In genomic region chr4:15655223-15656037, GRCh38 we compare ENCODE assay signal across 8 cellular contexts. TPM values are rescaled to one million over a fixed set of nuclear protein-coding genes. Genes with fewer than 3 reads are reported as not detected.
A peak's percentile ranks its signal among the peaks of the same experiment; 100 is the strongest.
DNase-seq lines count a peak whose midpoint lies in the region; ATAC-seq and TF ChIP-seq lines count a peak whose summit lies in the region.

A gene with protein sequence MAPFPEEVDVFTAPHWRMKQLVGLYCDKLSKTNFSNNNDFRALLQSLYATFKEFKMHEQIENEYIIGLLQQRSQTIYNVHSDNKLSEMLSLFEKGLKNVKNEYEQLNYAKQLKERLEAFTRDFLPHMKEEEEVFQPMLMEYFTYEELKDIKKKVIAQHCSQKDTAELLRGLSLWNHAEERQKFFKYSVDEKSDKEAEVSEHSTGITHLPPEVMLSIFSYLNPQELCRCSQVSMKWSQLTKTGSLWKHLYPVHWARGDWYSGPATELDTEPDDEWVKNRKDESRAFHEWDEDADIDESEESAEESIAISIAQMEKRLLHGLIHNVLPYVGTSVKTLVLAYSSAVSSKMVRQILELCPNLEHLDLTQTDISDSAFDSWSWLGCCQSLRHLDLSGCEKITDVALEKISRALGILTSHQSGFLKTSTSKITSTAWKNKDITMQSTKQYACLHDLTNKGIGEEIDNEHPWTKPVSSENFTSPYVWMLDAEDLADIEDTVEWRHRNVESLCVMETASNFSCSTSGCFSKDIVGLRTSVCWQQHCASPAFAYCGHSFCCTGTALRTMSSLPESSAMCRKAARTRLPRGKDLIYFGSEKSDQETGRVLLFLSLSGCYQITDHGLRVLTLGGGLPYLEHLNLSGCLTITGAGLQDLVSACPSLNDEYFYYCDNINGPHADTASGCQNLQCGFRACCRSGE (minus strand): TSS chr4:15655357. CDS start chr4:15655287, 70 bp downstream.

- ATAC-seq in GM19452 (IDR thresholded peaks at IDR 0.05; ENCODE audit: unreplicated experiment): peak; percentile 67
- ATAC-seq in HG03575 (IDR thresholded peaks at IDR 0.05; ENCODE audit: extremely low read depth, insufficient number of reproducible peaks, low FRiP score, unreplicated experiment): peak; percentile 28
- ATAC-seq in activated CD8-positive, alpha-beta memory T cell treated with anti-CD3 and anti-CD28 coated beads, Interleukin-2, amount 10 ng/mL, durations not matched to agents 7 days and 5 days: peak; percentile 83

- POLR2A ChIA-PET in CD8-positive, alpha-beta memory T cell (lab: Charles Lee): interaction anchor here (1.2 to 2.6 kb wide), 3 partner anchors 26 to 654 kb away, joined by 5 to 14 read pairs (median 8); partner anchors contain the start of genes CPEB2 and FAM200B

- peaks cover 44% of the 10 kb centered on the region for H3K4me1 ChIP-seq in CD8-positive, alpha-beta memory T cell (ENCODE audit: insufficient read depth, low read length)
- peaks cover 13% of the 10 kb centered on the region for H3K4me1 ChIP-seq in endodermal cell (ENCODE audit: control insufficient read depth, insufficient read depth, low read length)

- TF ChIP-seq CTCF in endodermal cell (conservative IDR thresholded peaks at IDR 0.05) (no peak), mesothelial cell of epicardium (IDR thresholded peaks at IDR 0.05; ENCODE audit: unreplicated experiment) (no peak)

- peak; percentile 77 to 88 (median 86) for DNase-seq in CD8-positive, alpha-beta memory T cell
- DNase-seq in NK-92 treated with Interleukin-12 subunit alpha and Interleukin-12 subunit beta, amount 100 ng/mL, for 24 hours (lab: John Stamatoyannopoulos, UW): peak; percentile 73
- peak; percentile 84 for DNase-seq in activated CD8-positive, alpha-beta memory T cell treated with anti-CD3 and anti-CD28 coated beads, Interleukin-2, amount 10 ng/mL, durations not matched to agents 7 days and 5 days
- DNase-seq in endodermal cell (peak; percentile 89), mesothelial cell of epicardium (ENCODE audit: low spot score in 2 of 2, unreplicated experiment in 2 of 2) (peak; percentile 79 to 89)
- DNase-seq in stimulated activated CD8-positive, alpha-beta memory T cell treated with anti-CD3 and anti-CD28 coated beads, Interleukin-15, amount 100 ng/mL, for 48 hours (ENCODE audit: low read depth in 2 of 2): peak; percentile 79 to 83

- peaks cover 42 to 46% (median 44%) of the 10 kb centered on the region in 3 donors for H3K4me1 Mint-ChIP-seq in CD8-positive, alpha-beta memory T cell
- peaks cover 44% of the 10 kb centered on the region for H3K4me1 Mint-ChIP-seq in activated CD8-positive, alpha-beta memory T cell treated with anti-CD3 and anti-CD28 coated beads, Interleukin-2, amount 10 ng/mL, durations not matched to agents 7 days and 5 days
- peaks cover 50% of the 10 kb centered on the region for H3K4me1 Mint-ChIP-seq in endodermal cell
- peaks cover 52% of the 10 kb centered on the region for H3K4me1 Mint-ChIP-seq in mesothelial cell of epicardium

- no peaks in the 10 kb centered on the region for H3K9me3 ChIP-seq in CD8-positive, alpha-beta memory T cell (ENCODE audit: low read length)
- H3K9me3 ChIP-seq in endodermal cell (ENCODE audit: control insufficient read depth, low read length): no peaks in the 10 kb centered on the region

- peak within 1 kb of the TSS; percentile 87 for H3K27ac ChIP-seq in CD8-positive, alpha-beta memory T cell (ENCODE audit: low read depth, low read length)
- peak within 1 kb of the TSS; percentile 92 for H3K27ac ChIP-seq in endodermal cell (ENCODE audit: low read depth, low read length)

- H3K27ac Mint-ChIP-seq in CD8-positive, alpha-beta memory T cell: peak within 1 kb of the TSS; percentile 96 to 99 (median 98)
- H3K27ac Mint-ChIP-seq in activated CD8-positive, alpha-beta memory T cell treated with anti-CD3 and anti-CD28 coated beads, Interleukin-2, amount 10 ng/mL, durations not matched to agents 7 days and 5 days: peak within 1 kb of the TSS; percentile 96
- peak within 1 kb of the TSS; percentile 100 for H3K27ac Mint-ChIP-seq in endodermal cell
- H3K27ac Mint-ChIP-seq in mesothelial cell of epicardium: peak within 1 kb of the TSS; percentile 100

- peaks cover 0 to 10% (median 0%) of the 10 kb centered on the region in 3 donors for H3K36me3 Mint-ChIP-seq in CD8-positive, alpha-beta memory T cell
- H3K36me3 Mint-ChIP-seq in activated CD8-positive, alpha-beta memory T cell treated with anti-CD3 and anti-CD28 coated beads, Interleukin-2, amount 10 ng/mL, durations not matched to agents 7 days and 5 days: peaks cover 18% of the 10 kb centered on the region
- H3K36me3 Mint-ChIP-seq in endodermal cell (ENCODE audit: low read depth): no peaks in the 10 kb centered on the region
- H3K36me3 Mint-ChIP-seq in mesothelial cell of epicardium: no peaks in the 10 kb centered on the region

- peak within 1 kb of the TSS; percentile 78 for H3K9ac ChIP-seq in endodermal cell (ENCODE audit: extremely low read depth, low read length, poor library complexity, severe bottlenecking)

- H3K36me3 ChIP-seq in CD8-positive, alpha-beta memory T cell (ENCODE audit: insufficient read depth, low read length): no peaks in the 10 kb centered on the region
- H3K36me3 ChIP-seq in endodermal cell (ENCODE audit: control insufficient read depth, insufficient read depth, low read length): no peaks in the 10 kb centered on the region

- CTCF ChIA-PET in CD8-positive, alpha-beta memory T cell (lab: Charles Lee): interaction anchor here (0.7 to 1.6 kb wide), 2 partner anchors 27 kb away, joined by 3 to 7 read pairs; partner anchors contain the start of gene FAM200B
- CTCF ChIA-PET in activated CD8-positive, alpha-beta memory T cell treated with anti-CD3 and anti-CD28 coated beads, Interleukin-2, amount 10 ng/mL, durations not matched to agents 7 days and 5 days (lab: Charles Lee): interaction anchor here (1.4 to 3.2 kb wide), 4 partner anchors 8 to 259 kb away, joined by 3 to 9 read pairs (median 4); partner anchors contain the start of gene FAM200B

- peak within 1 kb of the TSS; percentile 77 for H3K4me3 ChIP-seq in CD8-positive, alpha-beta memory T cell (ENCODE audit: low read length)
- peak within 1 kb of the TSS; percentile 99 for H3K4me3 ChIP-seq in endodermal cell (ENCODE audit: low read length)

- H3K4me3 Mint-ChIP-seq in CD8-positive, alpha-beta memory T cell: peak within 1 kb of the TSS; percentile 96 to 100 (median 98)
- H3K4me3 Mint-ChIP-seq in activated CD8-positive, alpha-beta memory T cell treated with anti-CD3 and anti-CD28 coated beads, Interleukin-2, amount 10 ng/mL, durations not matched to agents 7 days and 5 days: peak within 1 kb of the TSS; percentile 99
- peak within 1 kb of the TSS; percentile 84 for H3K4me3 Mint-ChIP-seq in endodermal cell
- H3K4me3 Mint-ChIP-seq in mesothelial cell of epicardium: peak within 1 kb of the TSS; percentile 94

- no peaks in the 10 kb centered on the region for H3K27me3 ChIP-seq in CD8-positive, alpha-beta memory T cell (ENCODE audit: insufficient read depth, low read length, poor library complexity, severe bottlenecking)
- H3K27me3 ChIP-seq in endodermal cell (ENCODE audit: control insufficient read depth, insufficient read depth, low read length, poor library complexity, severe bottlenecking): no peaks in the 10 kb centered on the region

- no peaks in the 10 kb centered on the region for H3K9me3 Mint-ChIP-seq in CD8-positive, alpha-beta memory T cell
- H3K9me3 Mint-ChIP-seq in activated CD8-positive, alpha-beta memory T cell treated with anti-CD3 and anti-CD28 coated beads, Interleukin-2, amount 10 ng/mL, durations not matched to agents 7 days and 5 days (ENCODE audit: low read depth): no peaks in the 10 kb centered on the region
- no peaks in the 10 kb centered on the region for H3K9me3 Mint-ChIP-seq in endodermal cell
- H3K9me3 Mint-ChIP-seq in mesothelial cell of epicardium: no peaks in the 10 kb centered on the region

- H3K27me3 Mint-ChIP-seq in CD8-positive, alpha-beta memory T cell: no peaks in the 10 kb centered on the region
- no peaks in the 10 kb centered on the region for H3K27me3 Mint-ChIP-seq in activated CD8-positive, alpha-beta memory T cell treated with anti-CD3 and anti-CD28 coated beads, Interleukin-2, amount 10 ng/mL, durations not matched to agents 7 days and 5 days
- H3K27me3 Mint-ChIP-seq in endodermal cell (ENCODE audit: insufficient read depth): no peaks in the 10 kb centered on the region
- H3K27me3 Mint-ChIP-seq in mesothelial cell of epicardium (ENCODE audit: low read depth): no peaks in the 10 kb centered on the region

- WGBS in endodermal cell (ENCODE audit: insufficient coverage in 1 of 2, insufficient read length in 1 of 2), 2 experiments: 17 to 70% methylated on average over 24 to 85 of the region's 85 CpGs

RNA-seq across cellular contexts. Expression of the gene that starts here (rescaled TPM):
- total RNA-seq in CD8-positive, alpha-beta memory T cell: 10 to 100 TPM; 25.1 to 27.6 TPM
- polyA plus RNA-seq in CD8-positive, alpha-beta memory T cell: 94.5 TPM
- 10 to 100 TPM; 37.0 to 51.8 TPM for total RNA-seq in activated CD8-positive, alpha-beta memory T cell treated with anti-CD3 and anti-CD28 coated beads, Interleukin-2, amount 10 ng/mL, durations not matched to agents 7 days and 5 days
- total RNA-seq in endodermal cell: 10 to 100 TPM; 60.3 to 88.4 TPM
- 64.0 TPM for polyA plus RNA-seq in endodermal cell (2013, experiment 1 of 2)
- 67.2 TPM for polyA plus RNA-seq in endodermal cell (2013, experiment 2 of 2)
- 51.6 to 56.5 TPM (median 53.1 TPM) in 3 replicates for total RNA-seq in mesothelial cell of epicardium

Comparison
In these comparisons a context has a peak if more than half of its experiments do, and no peak if none do; other contexts are left out.
1. Peak in every context shown above with its lines: DNase-seq, ATAC-seq, H3K4me3 ChIP-seq and H3K27ac ChIP-seq.
2. ATAC-seq: peak in every context shown above with its lines; median percentile 83 in activated CD8-positive, alpha-beta memory T cell treated with anti-CD3 and anti-CD28 coated beads, Interleukin-2, amount 10 ng/mL, durations not matched to agents 7 days and 5 days; 67 in GM19452; 28 in HG03575.